In the genomic region with DNA sequence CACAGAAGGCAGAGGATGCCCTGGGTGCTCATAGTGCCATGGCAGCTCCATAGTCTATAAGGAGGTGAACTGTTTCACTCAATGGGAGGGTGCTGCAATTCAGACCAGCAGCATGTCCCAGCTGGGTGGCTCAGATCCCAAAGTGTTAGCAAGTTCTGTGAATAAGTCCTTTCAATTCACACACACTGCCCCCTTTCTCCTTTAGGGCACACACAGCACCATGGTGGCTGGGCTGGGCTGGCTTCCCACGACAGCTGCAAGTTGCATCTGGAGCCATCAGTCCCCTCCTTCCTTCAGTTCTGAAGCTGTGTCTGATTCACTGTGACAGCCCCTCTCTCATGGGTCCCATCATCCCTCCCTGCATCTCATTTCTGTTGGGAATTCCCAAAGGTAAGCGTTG, we compare ENCODE assay signal across 14 cellular contexts.
DNase-seq lines count a peak whose midpoint lies in the region; ATAC-seq and TF ChIP-seq lines count a peak whose summit lies in the region.
"Had no signal": no experiment of that assay in that cellular context is flagged by ENCODE, and none has a peak within 500 bp of the region (broad histone marks: within the 10 kb centered on the region; RNA-seq: fewer than 3 reads in every experiment).

No MANE protein-coding gene starts in this region.

- H3K9me3 Mint-ChIP-seq in brain = peaks cover 26 to 48% (median 31%) of the 10 kb centered on the region in 5 experiments
- no peaks in the 10 kb centered on the region for H3K9me3 Mint-ChIP-seq in type B pancreatic cell

- intact Hi-C loops in posterior cingulate gyrus (cut with DNase I) (no loop called here), left ventricle myocardium inferior (cut with micrococcal nuclease) (no loop called here)

- H3K36me3 Mint-ChIP-seq in brain = no peaks in the 10 kb centered on the region
- H3K36me3 Mint-ChIP-seq in type B pancreatic cell = no peaks in the 10 kb centered on the region

- H3K27me3 Mint-ChIP-seq in brain = peaks cover 4% of the 10 kb centered on the region
- H3K27me3 Mint-ChIP-seq in type B pancreatic cell = peaks cover 19% of the 10 kb centered on the region

- H3K27me3 ChIP-seq in layer of hippocampus (ENCODE audit: control insufficient read depth, insufficient read depth, low read length) (no peaks in the 10 kb centered on the region), left ventricle myocardium inferior (ENCODE audit: low read depth) (peaks cover 5% of the 10 kb centered on the region)

- H3K4me3 Mint-ChIP-seq in brain (no peak overlapping the region), type B pancreatic cell (no peak overlapping the region)

- no peak for ATAC-seq in esophagus mucosa
- no peak for ATAC-seq in GM19467 (IDR thresholded peaks at IDR 0.05; ENCODE audit: unreplicated experiment)
- ATAC-seq: HepG2 had no signal

- H3K36me3 ChIP-seq in left ventricle myocardium inferior = no peaks in the 10 kb centered on the region
- H3K36me3 ChIP-seq: HAP-1 had no signal

- TF ChIP-seq CTCF in brain (conservative IDR thresholded peaks at IDR 0.05) = no peak
- no peak for TF ChIP-seq CTCF in type B pancreatic cell (conservative IDR thresholded peaks at IDR 0.05)
- TF ChIP-seq CTCF in left ventricle myocardium inferior (IDR thresholded peaks at IDR 0.05; ENCODE audit: borderline replicate concordance) = no peak

- peaks cover 42% of the 10 kb centered on the region for H3K4me1 Mint-ChIP-seq in brain
- H3K4me1 Mint-ChIP-seq in type B pancreatic cell (ENCODE audit: unreplicated experiment) = peaks cover 8% of the 10 kb centered on the region

- H3K9me3 ChIP-seq in left ventricle myocardium inferior (replicated peaks) = peaks cover 34% of the 10 kb centered on the region
- H3K9me3 ChIP-seq: HAP-1 had no signal

- H3K27ac ChIP-seq in layer of hippocampus (ENCODE audit: low read depth, low read length) (peak overlapping the region; percentile 97), left ventricle myocardium inferior (replicated peaks) (no peak overlapping the region)

- H3K27ac Mint-ChIP-seq in brain (peak overlapping the region in 3 of 5 experiments; percentile 0 to 89 (median 33)), type B pancreatic cell (no peak overlapping the region)

- H3K4me1 ChIP-seq in left ventricle myocardium inferior = no peaks in the 10 kb centered on the region
- H3K4me1 ChIP-seq: Caco-2, HAP-1 had no signal

- no peak overlapping the region for H3K4me3 ChIP-seq in left ventricle myocardium inferior
- H3K4me3 ChIP-seq: HAP-1 had no signal

- DNase-seq in C1 segment of cervical spinal cord (lab: John Stamatoyannopoulos, UW) (peak in 13 of 14 donors; percentile 5 to 88 (median 69)), posterior cingulate gyrus (peak; percentile 69 to 98 (median 88)), type B pancreatic cell (ENCODE audit: extremely low spot score, unreplicated experiment) (no peak), left ventricle myocardium inferior (no peak)
- DNase-seq: Caco-2, NCI-H1930, NCI-H526, RPMI8226 had no signal

Comparison
In these comparisons a context has a peak if more than half of its experiments do, and no peak if none do; other contexts are left out.
1. DNase-seq: peak in C1 segment of cervical spinal cord (13 of 14) and posterior cingulate gyrus (10 of 10); none in type B pancreatic cell (single experiment) and left ventricle myocardium inferior (single experiment).